ENCODE assay signal across 23 cellular contexts in the genomic region with DNA sequence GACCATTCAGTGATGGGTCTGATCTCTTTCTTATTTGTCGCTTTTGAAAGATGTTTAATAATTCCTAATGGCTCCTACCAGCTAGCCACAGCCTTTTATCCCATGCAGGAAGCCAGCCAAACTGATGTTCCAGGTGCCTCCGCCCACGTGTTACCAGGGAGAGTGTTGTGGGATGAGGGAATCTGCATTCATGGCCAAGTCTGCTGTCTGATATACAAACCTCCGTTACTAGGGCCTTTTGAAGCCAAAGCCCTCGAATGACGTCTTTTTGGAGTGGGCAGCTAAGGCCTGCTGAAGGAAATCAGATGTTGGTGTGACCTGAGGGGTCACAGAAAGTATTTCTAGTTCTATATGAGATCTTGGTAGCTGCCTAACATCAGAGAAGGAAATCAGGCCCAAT. TPM values are rescaled to one million over a fixed set of nuclear protein-coding genes. Genes with fewer than 3 reads are reported as not detected.
A peak's percentile ranks its signal among the peaks of the same experiment; 100 is the strongest.
DNase-seq lines count a peak whose midpoint lies in the region; ATAC-seq, FAIRE-seq and TF ChIP-seq lines count a peak whose summit lies in the region.
"Had no signal": no experiment of that assay in that cellular context is flagged by ENCODE, and none has a peak within 500 bp of the region (broad histone marks: within the 10 kb centered on the region; RNA-seq: fewer than 3 reads in every experiment).

No MANE protein-coding gene starts in this region.

- DNase-seq in AG04450 (ENCODE audit: low read depth, low spot score) = peak; percentile 81
- peak; percentile 65 for DNase-seq in astrocyte of the spinal cord (ENCODE audit: low read depth, low spot score)
- peak in 4 of 5 donors; percentile 50 to 86 (median 65) for DNase-seq in heart left ventricle
- peak in 1 of 6 donors; percentile 16 for DNase-seq in pancreas
- DNase-seq in OCI-LY7 (ENCODE audit: low spot score) = no peak
- no peak for DNase-seq in dedifferentiated amniotic fluid mesenchymal stem cell (ENCODE audit: extremely low spot score)
- DNase-seq: activated gamma-delta T cell; aorta; CD4-positive, alpha-beta memory T cell; DMS79 treated with DMSO at 0.1 percent for 48 hours; islet precursor cell; NCI-H1092 treated with DMSO at 0.1 percent for 48 hours; NCI-H774; occipital lobe; PC-3 had no signal

- TF ChIP-seq POLR2A in heart left ventricle (IDR thresholded peaks at IDR 0.05) = no peak

- BruUV-seq in OCI-LY7 (replicated peaks; lab: Mats Ljungman, UMichigan) = no TSS peak

- no peak overlapping the region for H3K4me3 ChIP-seq in AG04450 (ENCODE audit: low read depth, low read length)
- H3K4me3 ChIP-seq in astrocyte of the spinal cord (ENCODE audit: low read depth, low read length) = no peak overlapping the region
- no peak overlapping the region for H3K4me3 ChIP-seq in heart left ventricle
- H3K4me3 ChIP-seq in pancreas = no peak overlapping the region
- H3K4me3 ChIP-seq in OCI-LY7 (ENCODE audit: low read depth, low read length, poor library complexity, severe bottlenecking) = no peak overlapping the region
- H3K4me3 ChIP-seq: HAP-1, SJSA1, tibial nerve had no signal

- POLR2A ChIA-PET in AG04450 (lab: Yijun Ruan, JAX) = interaction anchor here (1.8 kb wide), 1 partner anchor 21 kb away, joined by 10 read pairs; a partner anchor contains a TSS
- POLR2A ChIA-PET in OCI-LY7 (lab: Charles Lee) = no interaction called here

- H3K27me3 ChIP-seq in AG04450 (ENCODE audit: control insufficient read depth, insufficient read depth, low read length) (no peaks in the 10 kb centered on the region), heart left ventricle (no peaks in the 10 kb centered on the region), pancreas (no peaks in the 10 kb centered on the region)
- H3K27me3 ChIP-seq: SJSA1, tibial nerve had no signal

- intact Hi-C loops in heart left ventricle (cut with DNase I) (no loop called here), pancreas (cut with DNase I) (no loop called here), OCI-LY7 (cut with micrococcal nuclease; ENCODE audit: unreplicated experiment) (no loop called here)

- 29 to 55% (median 35%) methylated on average over 6 of the region's 6 CpGs for WGBS in heart left ventricle, 4 donors
- 81 to 85% methylated on average over 6 of the region's 6 CpGs for WGBS in pancreas, 2 donors

- peaks cover 92% of the 10 kb centered on the region for H3K79me2 ChIP-seq in OCI-LY7 (ENCODE audit: insufficient read depth, low read depth, low read length)

- peaks cover 3 to 94% (median 75%) of the 10 kb centered on the region in 12 donors for H3K4me1 ChIP-seq in heart left ventricle
- no peaks in the 10 kb centered on the region for H3K4me1 ChIP-seq in pancreas
- peaks cover 24% of the 10 kb centered on the region for H3K4me1 ChIP-seq in OCI-LY7 (ENCODE audit: insufficient read depth, low read length, poor library complexity, severe bottlenecking)
- H3K4me1 ChIP-seq: HAP-1, SJSA1 had no signal

- no peak overlapping the region for H2AFZ ChIP-seq in OCI-LY7 (ENCODE audit: low read length)

- H3K4me2 ChIP-seq in OCI-LY7 (ENCODE audit: low read length) = no peak overlapping the region
- H3K4me2 ChIP-seq: KMS-11 had no signal

- peak; percentile 66 to 86 (median 77) for ATAC-seq in heart left ventricle
- ATAC-seq in pancreas = peak in 3 of 4 donors; percentile 14 to 36 (median 36)
- no peak for ATAC-seq in HG03039 (IDR thresholded peaks at IDR 0.05; ENCODE audit: unreplicated experiment)
- no peak for ATAC-seq in GM18519 (IDR thresholded peaks at IDR 0.05; ENCODE audit: low FRiP score, unreplicated experiment)

- peaks cover 0 to 19% (median 9%) of the 10 kb centered on the region in 9 donors for H3K36me3 ChIP-seq in heart left ventricle
- H3K36me3 ChIP-seq in pancreas = no peaks in the 10 kb centered on the region
- peaks cover 71% of the 10 kb centered on the region for H3K36me3 ChIP-seq in OCI-LY7 (ENCODE audit: insufficient read depth, low read length)

- no peaks in the 10 kb centered on the region for H3K9me2 ChIP-seq in OCI-LY7 (ENCODE audit: insufficient read depth, low read length)

- H3K9me3 ChIP-seq in AG04450 (ENCODE audit: control insufficient read depth, insufficient read depth, low read length) (no peaks in the 10 kb centered on the region), heart left ventricle (no peaks in the 10 kb centered on the region), pancreas (no peaks in the 10 kb centered on the region), OCI-LY7 (ENCODE audit: low read length) (no peaks in the 10 kb centered on the region)
- H3K9me3 ChIP-seq: HAP-1, SJSA1, tibial nerve had no signal

- no peak for FAIRE-seq in pancreas (lab: Jason Lieb, UNC)
- FAIRE-seq: A204.1, GM19239 had no signal

- CTCF ChIA-PET in AG04450 (lab: Charles Lee) (no interaction called here), OCI-LY7 (lab: Charles Lee; ENCODE audit: unreplicated experiment) (no interaction called here)

- peak overlapping the region; percentile 66 for H3K27ac ChIP-seq in AG04450 (ENCODE audit: low read depth, low read length)
- H3K27ac ChIP-seq in heart left ventricle = peak overlapping the region in 9 of 12 donors; percentile 2 to 80 (median 37)
- no peak overlapping the region for H3K27ac ChIP-seq in pancreas
- no peak overlapping the region for H3K27ac ChIP-seq in OCI-LY7 (ENCODE audit: low read depth, low read length, poor library complexity, severe bottlenecking)
- H3K27ac ChIP-seq: KMS-11, SJSA1, tibial nerve had no signal

- in situ Hi-C loops in astrocyte of the spinal cord (cut with HindIII; ENCODE audit: low sequenced_read_pairs) = no loop called here

- 0 out of 2 replicates have a peak, but pooled peaks cover 21% of the 10 kb centered on the region for H4K20me1 ChIP-seq in OCI-LY7 (ENCODE audit: insufficient read depth, low read length)

- no peak for TF ChIP-seq CTCF in AG04450 (IDR thresholded peaks at IDR 0.05; ENCODE audit: low read depth, low read length)
- no peak for TF ChIP-seq CTCF in astrocyte of the spinal cord (IDR thresholded peaks at IDR 0.05; ENCODE audit: low read depth, low read length)
- no peak for TF ChIP-seq CTCF in heart left ventricle (IDR thresholded peaks at IDR 0.05)
- no peak for TF ChIP-seq CTCF in pancreas (IDR thresholded peaks at IDR 0.05)
- TF ChIP-seq CTCF in OCI-LY7 (conservative IDR thresholded peaks at IDR 0.05; ENCODE audit: low read length) = no peak

RNA-seq across cellular contexts. Expression of a gene that starts 21.3 kb away (rescaled TPM):
- polyA plus RNA-seq in AG04450 (2011; rRNA removed) (8.0 and 9.3 TPM in 2 replicates), heart left ventricle (10 to 100 TPM in 1 of 2 donors, 1 to 10 TPM in 1; 6.0 to 14.3 TPM), pancreas (1 to 10 TPM; 3.5 to 4.6 TPM)
- polyA minus RNA-seq in AG04450 (2011; rRNA and poly(A)+ RNA removed) = 12.0 and 15.6 TPM in 2 replicates
- total RNA-seq in heart left ventricle (10 to 100 TPM; 10.8 to 23.0 (median 15.0) TPM), pancreas (10 to 100 TPM in 1 of 6 donors, 1 to 10 TPM in 5; 5.0 to 10.7 (median 6.1) TPM), OCI-LY7 (2022) (21.4 and 24.1 TPM in 2 replicates)
- total RNA-seq in OCI-LY7 (2014; rRNA removed; shearing (Covaris generic)) = 18.7 and 22.3 TPM in 2 replicates

Comparison
In these comparisons a context has a peak if more than half of its experiments do, and no peak if none do; other contexts are left out.
1. DNase-seq: peak in AG04450 (single experiment), astrocyte of the spinal cord (single experiment) and heart left ventricle (4 of 5); none in OCI-LY7 (single experiment) and dedifferentiated amniotic fluid mesenchymal stem cell (single experiment).
2. H3K27ac ChIP-seq: peak in AG04450 (single experiment) and heart left ventricle (9 of 12); none in pancreas (0 of 4) and OCI-LY7 (single experiment).
3. ATAC-seq: peak in heart left ventricle (4 of 4) and pancreas (3 of 4); none in HG03039 (single experiment) and GM18519 (single experiment).